Comparison of ENCODE assay signal across 1 cellular context in genomic region chr6:31769684-31770371, GRCh38.
A peak's percentile ranks its signal among the peaks of the same experiment; 100 is the strongest.
TF ChIP-seq lines count a peak whose summit lies in the region.

No MANE protein-coding gene starts in this region.

TF ChIP-seq in HepG2, 621 proteins besides CTCF, POLR2A, EP300 and RAD21 (continued from another document and continues in another):
- TF ChIP-seq ATF2 (CRISPR knock-in tag; IDR thresholded peaks at IDR 0.05) (peak; percentile 76; the same call in 1 of the 2 replicates), YY1 (IDR thresholded peaks at IDR 0.05; ENCODE audit: insufficient read depth, insufficient replicate concordance, low read depth, low read length) (peak; percentile 66), ZMYM4 (CRISPR knock-in tag; IDR thresholded peaks at IDR 0.05) (peak; percentile 74; the same call in 1 of the 2 replicates), ZSCAN9 (CRISPR knock-in tag; IDR thresholded peaks at IDR 0.05; ENCODE audit: borderline replicate concordance) (peak; percentile 40; the same call in 1 of the 2 replicates), SMAD1 (CRISPR knock-in tag; IDR thresholded peaks at IDR 0.05; ENCODE audit: borderline replicate concordance, low read depth) (0 out of 2 replicates have a peak, but pooled peaks have one; percentile 55), HDAC1 (CRISPR knock-in tag; IDR thresholded peaks at IDR 0.05) (no peak), HNF4G (IDR thresholded peaks at IDR 0.05; ENCODE audit: borderline replicate concordance, low read depth, low read length) (no peak), HNF4G (CRISPR knock-in tag; IDR thresholded peaks at IDR 0.05; ENCODE audit: borderline replicate concordance, low read depth) (0 out of 2 replicates have a peak, but pooled peaks have one; percentile 38), CBX5 (CRISPR knock-in tag; IDR thresholded peaks at IDR 0.05; ENCODE audit: borderline replicate concordance) (peak; percentile 54; the same call in 1 of the 2 replicates), IRF9 (CRISPR knock-in tag; IDR thresholded peaks at IDR 0.05; ENCODE audit: borderline replicate concordance) (0 out of 2 replicates have a peak, but pooled peaks have one; percentile 44), NCOA2 (CRISPR knock-in tag; IDR thresholded peaks at IDR 0.05) (0 out of 2 replicates have a peak, but pooled peaks have one; percentile 21), KDM2A (CRISPR knock-in tag; IDR thresholded peaks at IDR 0.05; ENCODE audit: borderline replicate concordance, low read depth) (peak; percentile 80), KMT2B (CRISPR knock-in tag; IDR thresholded peaks at IDR 0.05) (0 out of 2 replicates have a peak, but pooled peaks have one; percentile 48), ZNF276 (CRISPR knock-in tag; IDR thresholded peaks at IDR 0.05; ENCODE audit: low read depth) (0 out of 2 replicates have a peak, but pooled peaks have one; percentile 61), ELF3 (CRISPR knock-in tag; IDR thresholded peaks at IDR 0.05) (peak; percentile 71), MED13 (CRISPR knock-in tag; IDR thresholded peaks at IDR 0.05) (no peak), HCFC1 (IDR thresholded peaks at IDR 0.05; ENCODE audit: low read depth, low read length) (0 out of 2 replicates have a peak, but pooled peaks have one; percentile 12), ZBTB21 (CRISPR knock-in tag; IDR thresholded peaks at IDR 0.05) (0 out of 2 replicates have a peak, but pooled peaks have one; percentile 29), ZNF501 (CRISPR knock-in tag; IDR thresholded peaks at IDR 0.05) (0 out of 2 replicates have a peak, but pooled peaks have one; percentile 56), ZBTB25 (CRISPR knock-in tag; IDR thresholded peaks at IDR 0.05) (peak; percentile 61; the same call in 1 of the 2 replicates), ZNF350 (CRISPR knock-in tag; IDR thresholded peaks at IDR 0.05; ENCODE audit: borderline replicate concordance, low read depth) (peak; percentile 52; the same call in 1 of the 2 replicates), HOXA5 (CRISPR knock-in tag; IDR thresholded peaks at IDR 0.05) (0 out of 2 replicates have a peak, but pooled peaks have one; percentile 56), DNMT1 (CRISPR knock-in tag; IDR thresholded peaks at IDR 0.05) (peak; percentile 83; the same call in 1 of the 2 replicates), ARID4A (CRISPR knock-in tag; IDR thresholded peaks at IDR 0.05; ENCODE audit: borderline replicate concordance) (peak; percentile 55; the same call in 1 of the 2 replicates), SOX6 (IDR thresholded peaks at IDR 0.05) (no peak), SOX6 (CRISPR knock-in tag; IDR thresholded peaks at IDR 0.05) (peak; percentile 45; the same call in 1 of the 2 replicates), ZFY (CRISPR knock-in tag; IDR thresholded peaks at IDR 0.05) (no peak), ZNF619 (CRISPR knock-in tag; IDR thresholded peaks at IDR 0.05) (0 out of 2 replicates have a peak, but pooled peaks have one; percentile 78), ZKSCAN8 (CRISPR knock-in tag; IDR thresholded peaks at IDR 0.05; ENCODE audit: borderline replicate concordance) (peak; percentile 62; the same call in 1 of the 2 replicates), SPEN (CRISPR knock-in tag; IDR thresholded peaks at IDR 0.05; ENCODE audit: low read depth) (peak; percentile 38; the same call in 1 of the 2 replicates), PHF5A (CRISPR knock-in tag; IDR thresholded peaks at IDR 0.05; ENCODE audit: low read depth, unreplicated experiment) (peak; percentile 80), ZNF572 (CRISPR knock-in tag; IDR thresholded peaks at IDR 0.05) (0 out of 2 replicates have a peak, but pooled peaks have one; percentile 50), TEAD3 (CRISPR knock-in tag; optimal IDR thresholded peaks at IDR 0.05; ENCODE audit: borderline replicate concordance) (peak; percentile 69), ZNF225 (CRISPR knock-in tag; IDR thresholded peaks at IDR 0.05) (0 out of 2 replicates have a peak, but pooled peaks have one; percentile 61), NONO (IDR thresholded peaks at IDR 0.05) (no peak), NONO (CRISPR knock-in tag; conservative IDR thresholded peaks at IDR 0.05) (no peak), FOXK1 (CRISPR knock-in tag; IDR thresholded peaks at IDR 0.05; ENCODE audit: borderline replicate concordance, low read depth) (peak; percentile 76; the same call in 1 of the 2 replicates), SAP130 (CRISPR knock-in tag; IDR thresholded peaks at IDR 0.05; ENCODE audit: low read depth) (peak; percentile 76), ZBTB26 (CRISPR knock-in tag; IDR thresholded peaks at IDR 0.05; ENCODE audit: borderline replicate concordance) (0 out of 2 replicates have a peak, but pooled peaks have one; percentile 34), MYPOP (CRISPR knock-in tag; IDR thresholded peaks at IDR 0.05) (no peak), ZNF234 (CRISPR knock-in tag; conservative IDR thresholded peaks at IDR 0.05) (no peak), ZNF280B (CRISPR knock-in tag; IDR thresholded peaks at IDR 0.05; ENCODE audit: borderline replicate concordance) (peak; percentile 84; the same call in 1 of the 2 replicates), ELF1 (CRISPR knock-in tag; IDR thresholded peaks at IDR 0.05) (peak; percentile 61), PRDM10 (CRISPR knock-in tag; IDR thresholded peaks at IDR 0.05; ENCODE audit: low read depth) (0 out of 2 replicates have a peak, but pooled peaks have one; percentile 46), ZSCAN25 (CRISPR knock-in tag; IDR thresholded peaks at IDR 0.05) (peak; percentile 61; the same call in 1 of the 2 replicates)
